Comparison of ENCODE assay signal across 11 cellular contexts in the genomic region with DNA sequence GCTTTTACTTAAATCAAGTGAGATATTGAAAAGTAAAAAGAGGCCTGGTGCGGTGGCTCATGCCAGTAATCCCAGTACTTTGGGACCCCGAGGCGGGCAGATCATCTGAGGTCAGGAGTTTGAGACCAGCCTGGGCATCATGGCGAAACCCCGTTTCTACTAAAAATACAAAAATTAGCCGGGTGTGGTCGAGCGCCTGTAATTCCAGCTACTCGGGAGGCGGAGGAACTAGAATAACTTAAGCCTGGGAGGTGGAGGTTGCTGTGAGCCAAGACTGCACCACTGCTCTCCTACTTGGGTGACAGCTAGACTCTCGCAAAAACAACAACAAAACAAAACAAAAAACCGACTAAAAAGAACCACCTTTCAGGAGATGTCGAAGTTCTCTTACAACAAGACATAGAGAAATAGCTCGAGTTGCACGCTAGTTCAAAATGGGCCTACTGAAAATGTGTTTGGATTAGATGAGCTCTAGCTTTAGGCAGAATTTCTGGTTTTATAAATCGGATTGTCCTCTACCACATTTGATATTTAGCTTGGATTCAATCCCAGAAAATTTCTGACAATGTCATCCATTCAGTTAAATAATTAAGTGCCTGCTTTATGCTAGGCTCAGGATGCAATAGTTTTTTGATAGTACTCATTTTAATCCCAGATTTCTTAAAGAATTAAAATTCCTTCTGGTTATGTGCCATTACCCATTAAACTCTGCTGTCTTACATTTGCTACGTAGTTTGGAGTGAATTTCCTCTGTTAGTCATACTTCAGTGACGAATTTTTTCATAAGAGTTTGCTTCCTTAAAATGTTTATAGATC. TPM values are rescaled to one million over a fixed set of nuclear protein-coding genes. Genes with fewer than 3 reads are reported as not detected.
A peak's percentile ranks its signal among the peaks of the same experiment; 100 is the strongest.
DNase-seq lines count a peak whose midpoint lies in the region; ATAC-seq, FAIRE-seq and TF ChIP-seq lines count a peak whose summit lies in the region.
"Had no signal": no experiment of that assay in that cellular context is flagged by ENCODE, and none has a peak within 500 bp of the region (broad histone marks: within the 10 kb centered on the region; RNA-seq: fewer than 3 reads in every experiment).

No MANE protein-coding gene starts in this region.

- TF ChIP-seq CTCF in AG04450 (IDR thresholded peaks at IDR 0.05; ENCODE audit: low read depth, low read length) = no peak
- no peak for TF ChIP-seq CTCF in GM23338 (conservative IDR thresholded peaks at IDR 0.05; ENCODE audit: low read depth in 2 of 2)
- no peak for TF ChIP-seq CTCF in bronchial epithelial cell (IDR thresholded peaks at IDR 0.05; ENCODE audit: insufficient read depth, low read length, severe bottlenecking)

- DNase-seq in AG04450 (ENCODE audit: low read depth, low spot score) (no peak), GM23338 (ENCODE audit: low spot score) (no peak), bronchial epithelial cell (ENCODE audit: low read depth) (peak; percentile 64), MG63 (no peak), NCI-H146 (lab: John Stamatoyannopoulos, UW) (no peak)
- DNase-seq: SHP77 treated with DMSO at 0.1 percent for 48 hours had no signal

- peaks cover 5% of the 10 kb centered on the region; the same call in 2 of the 3 replicates for H3K9me3 Mint-ChIP-seq in GM23338

- H3K27me3 Mint-ChIP-seq in GM23338 (ENCODE audit: insufficient read depth, low read depth, poor library complexity) = peaks cover 5% of the 10 kb centered on the region

- H3K9me3 ChIP-seq in AG04450 (ENCODE audit: control insufficient read depth, insufficient read depth, low read length) (no peaks in the 10 kb centered on the region; the same call in 1 of the 2 replicates), mucosa of rectum (ENCODE audit: control insufficient read depth in 2 of 2, low read length in 2 of 2) (no peaks in the 10 kb centered on the region), MG63 (no peaks in the 10 kb centered on the region)

- ATAC-seq in GM23338 (no peak), HG02973 (IDR thresholded peaks at IDR 0.05; ENCODE audit: unreplicated experiment) (no peak), GM21528 (IDR thresholded peaks at IDR 0.05; ENCODE audit: low FRiP score, unreplicated experiment) (no peak)

- POLR2A ChIA-PET in AG04450 (lab: Yijun Ruan, JAX) = interaction anchor here (0.6 kb wide), 2 partner anchors 84 to 85 kb away, joined by 3 to 4 read pairs; no protein-coding TSS in a partner anchor

- H3F3A ChIP-seq in GM23338 (replicated peaks; ENCODE audit: low read depth) = no peaks in the 10 kb centered on the region

- no peak overlapping the region for H3K4me2 ChIP-seq in GM23338

- H3K27ac ChIP-seq in AG04450 (ENCODE audit: low read depth, low read length) (peak overlapping the region; percentile 21), GM23338 (ENCODE audit: low read depth) (no peak overlapping the region), mucosa of rectum (ENCODE audit: low read depth in 2 of 2, low read length in 2 of 2) (peak overlapping the region; percentile 22 to 38)

- peaks cover 22% of the 10 kb centered on the region for H3K79me2 ChIP-seq in GM23338 (replicated peaks; ENCODE audit: insufficient read depth)

- H4K20me1 ChIP-seq in GM23338 (replicated peaks; ENCODE audit: insufficient read depth) = no peaks in the 10 kb centered on the region

- H3K4me1 ChIP-seq in GM23338 (ENCODE audit: insufficient read depth) (no peaks in the 10 kb centered on the region), mucosa of rectum (ENCODE audit: control insufficient read depth in 2 of 2, insufficient read depth in 2 of 2, low read length in 2 of 2) (peaks cover 7 to 16% of the 10 kb centered on the region in 2 donors)

- no peaks in the 10 kb centered on the region for H3K36me3 Mint-ChIP-seq in GM23338 (ENCODE audit: low read depth)

- H3K27me3 ChIP-seq in AG04450 (ENCODE audit: control insufficient read depth, insufficient read depth, low read length) (no peaks in the 10 kb centered on the region), GM23338 (ENCODE audit: insufficient read depth) (no peaks in the 10 kb centered on the region), bronchial epithelial cell (ENCODE audit: control insufficient read depth, insufficient read depth, low read length) (no peaks in the 10 kb centered on the region), mucosa of rectum (ENCODE audit: control insufficient read depth in 2 of 2, insufficient read depth in 2 of 2, low read length in 2 of 2) (no peaks in the 10 kb centered on the region), MG63 (no peaks in the 10 kb centered on the region)

- CTCF ChIA-PET in AG04450 (lab: Charles Lee) = interaction anchor here (0.9 kb wide), 1 partner anchor 175 kb away, joined by 3 read pairs; no protein-coding TSS in a partner anchor

- no peak for FAIRE-seq in bronchial epithelial cell (lab: Jason Lieb, UNC)
- FAIRE-seq: frontal cortex, G401.6 had no signal

- H3K4me3 ChIP-seq in AG04450 (ENCODE audit: low read depth, low read length) = no peak overlapping the region
- H3K4me3 ChIP-seq in GM23338 = no peak overlapping the region
- no peak overlapping the region for H3K4me3 ChIP-seq in bronchial epithelial cell (ENCODE audit: low read depth, low read length)
- no peak overlapping the region for H3K4me3 ChIP-seq in mucosa of rectum (ENCODE audit: low read length in 2 of 2)
- no peak overlapping the region for H3K4me3 ChIP-seq in MG63

- peak overlapping the region in 1 of 2 donors; percentile 26 for H3K9ac ChIP-seq in mucosa of rectum (ENCODE audit: low read depth in 1 of 2, low read length in 2 of 2)

- H3K9me2 ChIP-seq in GM23338 (ENCODE audit: insufficient read depth) = 0 out of 2 replicates have a peak, but pooled peaks cover 4% of the 10 kb centered on the region

- H3K4me3 Mint-ChIP-seq in GM23338 = no peak overlapping the region

- H3K27ac Mint-ChIP-seq in GM23338 = no peak overlapping the region

- H3K36me3 ChIP-seq in GM23338 (ENCODE audit: insufficient read depth) (no peaks in the 10 kb centered on the region), bronchial epithelial cell (ENCODE audit: control insufficient read depth, insufficient read depth, low read length) (no peaks in the 10 kb centered on the region), mucosa of rectum (ENCODE audit: control insufficient read depth in 2 of 2, insufficient read depth in 2 of 2, low read length in 2 of 2) (no peaks in the 10 kb centered on the region), MG63 (peaks cover 5% of the 10 kb centered on the region)

- peaks cover 16% of the 10 kb centered on the region for H3K4me1 Mint-ChIP-seq in GM23338

- H2AFZ ChIP-seq in GM23338 = 0 out of 2 replicates have a peak overlapping the region, but pooled peaks have one; percentile 38

TF ChIP-seq in GM23338, 12 proteins besides CTCF, POLR2A, EP300 and RAD21 (continues in another document):
- TF ChIP-seq NANOG (IDR thresholded peaks at IDR 0.05; ENCODE audit: borderline replicate concordance) (no peak), POLR2AphosphoS5 (IDR thresholded peaks at IDR 0.05; ENCODE audit: low read depth) (no peak), EZH2phosphoT487 (IDR thresholded peaks at IDR 0.05; ENCODE audit: unreplicated experiment) (no peak), ZNF331 (CRISPR knock-in tag; IDR thresholded peaks at IDR 0.05; ENCODE audit: low read depth) (no peak)

RNA-seq across cellular contexts. Expression of gene GPCPD1, which starts 1.9 kb away (rescaled TPM):
- polyA plus RNA-seq in AG04450 (2011; rRNA removed) = 22.3 and 28.3 TPM in 2 replicates
- 13.0 and 23.5 TPM in 2 replicates for polyA minus RNA-seq in AG04450 (2011; rRNA and poly(A)+ RNA removed)
- 5.7 and 7.3 TPM in 2 replicates for total RNA-seq in GM23338 (2014; rRNA removed; shearing (Covaris generic))
- 2.9 and 4.1 TPM in 2 replicates for polyA plus RNA-seq in GM23338 (2016; fragmentation: Nextera tagmentation; extraction: Ambion mirVana)
- total RNA-seq in bronchial epithelial cell = 105 and 113 TPM in 2 replicates
- total RNA-seq in MG63 (2014; rRNA removed; shearing (Covaris generic); ENCODE audit: low replicate concordance) = 7.4 and 14.0 TPM in 2 replicates
